In the genomic region with DNA sequence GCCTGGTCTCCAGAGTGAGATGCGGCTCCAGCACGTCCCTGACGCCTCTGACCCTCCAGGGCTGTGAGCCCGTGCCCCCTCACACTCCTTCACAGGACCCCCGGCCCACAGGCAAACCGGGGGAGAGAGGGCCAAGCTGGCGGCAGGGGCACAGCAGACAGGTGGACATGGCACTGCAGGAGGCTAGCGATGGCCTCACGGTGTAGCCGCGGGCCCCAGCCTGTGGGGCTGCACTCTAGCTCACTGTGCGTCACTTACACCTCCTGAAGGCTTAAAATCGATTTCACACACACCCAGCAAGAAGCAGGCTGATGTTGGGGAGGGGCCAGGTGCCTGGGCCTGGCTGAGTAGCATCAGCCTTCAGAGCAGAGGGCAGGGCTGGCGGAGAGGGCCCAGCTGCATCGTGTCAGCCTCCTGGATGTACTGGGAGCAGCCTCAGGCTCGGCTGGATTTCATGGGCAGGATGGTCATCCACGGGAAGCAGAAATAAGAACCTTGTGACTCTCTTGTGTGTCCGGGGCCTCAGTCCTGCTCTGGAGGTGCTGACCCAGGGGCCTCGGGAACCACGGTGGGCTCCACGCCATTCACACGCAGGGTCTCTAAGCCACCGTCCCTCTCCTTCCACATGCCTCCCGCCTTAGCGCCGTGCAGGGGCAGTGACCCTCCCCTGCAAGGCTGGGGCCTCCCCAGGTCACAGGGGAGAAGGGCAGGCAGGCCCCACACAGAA, we compare ENCODE assay signal across 1 cellular context.
TF ChIP-seq lines count a peak whose summit lies in the region.

No MANE protein-coding gene starts in this region.

TF ChIP-seq in H1, 55 proteins besides CTCF, POLR2A, EP300 and RAD21:
- no peak for TF ChIP-seq SAP30 (IDR thresholded peaks at IDR 0.05; ENCODE audit: insufficient read depth, insufficient replicate concordance, low read length)
- TF ChIP-seq KDM5A (IDR thresholded peaks at IDR 0.05; ENCODE audit: low read length) = no peak
